Comparison of ENCODE assay signal across 17 cellular contexts in the genomic region with DNA sequence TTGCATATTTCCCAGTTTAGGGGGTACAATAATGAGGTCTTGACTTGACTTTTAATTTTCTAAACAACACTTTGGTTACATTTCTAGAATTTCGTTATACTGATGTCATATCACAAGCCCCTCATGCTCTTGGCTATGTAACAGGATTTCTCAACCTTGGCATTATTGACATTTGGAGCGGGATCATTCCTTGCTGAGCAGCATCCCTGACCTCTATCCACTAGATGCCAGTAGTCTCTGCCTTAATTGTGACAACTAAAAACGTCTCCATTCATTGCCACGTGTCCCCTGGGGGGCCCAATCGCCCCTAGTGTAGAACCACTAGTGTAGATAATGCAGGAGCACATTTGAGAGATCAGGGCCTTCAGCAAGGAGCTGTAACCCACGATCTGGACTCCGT.
"Had no signal": no experiment of that assay in that cellular context is flagged by ENCODE, and none has a peak within 500 bp of the region (broad histone marks: within the 10 kb centered on the region; RNA-seq: fewer than 3 reads in every experiment).

No MANE protein-coding gene starts in this region.

- H3K4me1 ChIP-seq: psoas muscle, sigmoid colon had no signal

- H3K27ac ChIP-seq: epithelial cell of prostate, psoas muscle, sigmoid colon had no signal

- H3K36me3 ChIP-seq: sigmoid colon had no signal

- H3K27me3 ChIP-seq: sigmoid colon had no signal

- H3K4me3 ChIP-seq: psoas muscle, sigmoid colon had no signal

- H3K9me3 ChIP-seq: psoas muscle, sigmoid colon had no signal

- ATAC-seq: activated CD8-positive, alpha-beta T cell treated with anti-CD3 and anti-CD28 coated beads for 36 hours; activated T-cell treated with anti-CD3 and anti-CD28 coated beads, Interleukin-2, amount 50 U/mL, for 4 hours; effector memory CD8-positive, alpha-beta T cell; left cardiac atrium; psoas muscle; stimulated activated effector memory CD8-positive, alpha-beta T cell treated with anti-CD3 and anti-CD28 coated beads, Interleukin-12 subunit alpha, Interleukin-12 subunit beta, amount 100 ng/mL, for 72 hours; T-helper 17 cell; WTC11 had no signal

- DNase-seq: activated CD4-positive, alpha-beta T cell treated with anti-CD3 and anti-CD28 coated beads for 4 hours; activated CD8-positive, alpha-beta T cell treated with anti-CD3 and anti-CD28 coated beads for 36 hours; activated effector memory CD4-positive, alpha-beta T cell treated with Interleukin-2 at 50 U/mL for 16 hours; activated naive CD4-positive, alpha-beta T cell treated with anti-CD3 and anti-CD28 coated beads, Interleukin-2, amount 50 U/mL, for 16 hours; activated T-cell treated with anti-CD3 and anti-CD28 coated beads, Interleukin-2, amount 50 U/mL, for 4 hours; effector memory CD8-positive, alpha-beta T cell; foreskin melanocyte; head of caudate nucleus; left cardiac atrium; psoas muscle; sigmoid colon; stimulated activated CD4-positive, alpha-beta T cell treated with anti-CD3 and anti-CD28 coated beads, Interleukin-12 subunit alpha, Interleukin-12 subunit beta, amount 100 ng/mL, for 4 hours; stimulated activated CD4-positive, alpha-beta T cell treated with anti-CD3 and anti-CD28 coated beads, Interleukin-2, amount 100 ng/mL, for 24 hours; T-helper 17 cell had no signal
